Comparison of ENCODE assay signal across 8 cellular contexts in the genomic region with DNA sequence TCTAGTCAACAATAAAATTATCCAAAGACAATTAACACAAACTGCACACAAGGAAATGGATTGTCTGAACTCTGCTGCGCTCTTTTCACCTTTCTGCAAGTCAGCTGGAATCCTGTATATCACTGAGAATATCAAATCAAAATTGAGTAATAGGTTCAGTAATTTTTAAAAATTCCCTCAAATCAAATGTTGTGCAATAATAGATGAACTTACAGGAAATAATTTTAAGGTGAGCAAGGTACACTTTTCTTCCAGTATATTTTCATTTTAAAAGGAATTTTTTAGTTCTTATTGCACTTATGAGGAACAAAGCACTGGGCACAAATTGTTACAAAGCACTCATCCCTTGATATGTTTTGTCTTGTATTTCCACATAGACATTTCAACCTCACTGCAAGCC. TPM values are rescaled to one million over a fixed set of nuclear protein-coding genes. Genes with fewer than 3 reads are reported as not detected.
DNase-seq lines count a peak whose midpoint lies in the region; ATAC-seq and TF ChIP-seq lines count a peak whose summit lies in the region.

No MANE protein-coding gene starts in this region.

- no peaks in the 10 kb centered on the region for H3K36me3 ChIP-seq in PC-3 (ENCODE audit: low read depth, low read length)
- H3K36me3 ChIP-seq in gastrocnemius medialis: peaks cover 0 to 16% of the 10 kb centered on the region in 2 donors

- H4K20me1 ChIP-seq in PC-3 (ENCODE audit: low read length): no peaks in the 10 kb centered on the region

- H3K9me3 ChIP-seq in PC-3 (ENCODE audit: low read length): no peaks in the 10 kb centered on the region
- no peaks in the 10 kb centered on the region for H3K9me3 ChIP-seq in gastrocnemius medialis

- POLR2A ChIA-PET in PC-3 (lab: Charles Lee; ENCODE audit: unreplicated experiment): interaction anchor here (0.6 kb wide), 1 partner anchor 25 kb away, joined by 4 read pairs; no protein-coding TSS in a partner anchor

- DNase-seq in NCI-H82 (lab: John Stamatoyannopoulos, UW) (peak; percentile 17), NCI-H82 treated with DMSO at 0.1 percent for 48 hours (lab: John Stamatoyannopoulos, UW; ENCODE audit: unreplicated experiment) (no peak), PC-3 (no peak), epithelial cell of esophagus (ENCODE audit: low read depth) (no peak), gastrocnemius medialis (no peak), GOT3 (lab: John Stamatoyannopoulos, UW) (no peak), pons (ENCODE audit: low spot score) (no peak), H4 (ENCODE audit: low spot score) (no peak)

- in situ Hi-C loops in gastrocnemius medialis (cut with MboI; ENCODE audit: low sequenced_read_pairs in 4 of 4): no loop called here

- ATAC-seq in PC-3: no peak
- no peak for ATAC-seq in gastrocnemius medialis

- CTCF ChIA-PET in PC-3 (lab: Charles Lee): no interaction called here

- H3F3A ChIP-seq in PC-3 (ENCODE audit: low read length, unreplicated experiment): no peaks in the 10 kb centered on the region

- H2AFZ ChIP-seq in PC-3 (ENCODE audit: low read length): peak overlapping the region; percentile 99; the same call in 1 of the 2 replicates

- no peaks in the 10 kb centered on the region for H3K79me2 ChIP-seq in PC-3 (ENCODE audit: low read length)

- H3K27me3 ChIP-seq in PC-3 (ENCODE audit: low read length) (no peaks in the 10 kb centered on the region), gastrocnemius medialis (no peaks in the 10 kb centered on the region)

- peak overlapping the region; percentile 89 for H3K4me2 ChIP-seq in PC-3 (ENCODE audit: low read length)

- no peaks in the 10 kb centered on the region for H3K9me2 ChIP-seq in PC-3 (replicated peaks; ENCODE audit: low read length)

- intact Hi-C loops in PC-3 (cut with micrococcal nuclease): no loop called here
- intact Hi-C loops in gastrocnemius medialis (cut with DNase I; ENCODE audit: low total_unique reads): no loop called here

- 0 out of 2 replicates have a peak overlapping the region, but pooled peaks have one; percentile 79 for H3K9ac ChIP-seq in PC-3 (ENCODE audit: low read length)

- TF ChIP-seq POLR2A in gastrocnemius medialis (IDR thresholded peaks at IDR 0.05): no peak

- peaks cover 9% of the 10 kb centered on the region; the same call in 1 of the 2 replicates for H3K4me1 ChIP-seq in PC-3 (ENCODE audit: insufficient read depth, low read length)
- H3K4me1 ChIP-seq in gastrocnemius medialis: peaks cover 14 to 17% of the 10 kb centered on the region in 2 donors

- TF ChIP-seq CTCF in PC-3 (conservative IDR thresholded peaks at IDR 0.05; ENCODE audit: low read depth, low read length) (no peak), epithelial cell of esophagus (IDR thresholded peaks at IDR 0.05; ENCODE audit: insufficient read depth, low read depth, low read length, missing control alignments) (no peak), gastrocnemius medialis (IDR thresholded peaks at IDR 0.05 in 4 of 5, conservative IDR thresholded peaks at IDR 0.05 in 1 of 5) (no peak)

- H3K27ac ChIP-seq in PC-3 (ENCODE audit: low read length) (no peak overlapping the region), gastrocnemius medialis (peak overlapping the region; percentile 92 to 99 (median 98))

- TSS peak; percentile 43 for BruUV-seq in PC-3 (replicated peaks; lab: Mats Ljungman, UMichigan)

- H3K4me3 ChIP-seq in PC-3 (ENCODE audit: low read length) (peak overlapping the region; percentile 81), epithelial cell of esophagus (ENCODE audit: low read length) (peak overlapping the region; percentile 69), gastrocnemius medialis (peak overlapping the region; percentile 66 to 96 (median 92))

RNA-seq across cellular contexts. Expression of gene SAYSD1, which starts 1.2 kb away (rescaled TPM):
- total RNA-seq in PC-3 (2014; rRNA removed) (10.9 and 12.2 TPM in 2 replicates), gastrocnemius medialis (10 to 100 TPM in 2 of 4 donors, 1 to 10 TPM in 2; 6.4 to 12.9 (median 10.4) TPM)
- total RNA-seq in H4 (2014; rRNA removed; shearing (Covaris generic)): 15.0 and 27.4 TPM in 2 replicates
